In genomic region chr7:1422512-1423265, GRCh38 we compare ENCODE assay signal across 15 cellular contexts. TPM values are rescaled to one million over a fixed set of nuclear protein-coding genes. Genes with fewer than 3 reads are reported as not detected.
DNase-seq lines count a peak whose midpoint lies in the region; TF ChIP-seq lines count a peak whose summit lies in the region.
"Had no signal": no experiment of that assay in that cellular context is flagged by ENCODE, and none has a peak within 500 bp of the region (broad histone marks: within the 10 kb centered on the region; RNA-seq: fewer than 3 reads in every experiment).

No MANE protein-coding gene starts in this region.

- H3K4me1 ChIP-seq in neuronal stem cell (ENCODE audit: control insufficient read depth in 2 of 2, insufficient read depth in 1 of 2, low read depth in 1 of 2, low read length in 2 of 2) = no peaks in the 10 kb centered on the region

- H3K36me3 Mint-ChIP-seq in HFFc6 (ENCODE audit: low read depth) = no peaks in the 10 kb centered on the region
- H3K36me3 Mint-ChIP-seq: activated CD4-positive, alpha-beta memory T cell treated with anti-CD3 and anti-CD28 coated beads for 36 hours; CD8-positive, alpha-beta memory T cell had no signal

- H3K27ac Mint-ChIP-seq in HFFc6 = no peak overlapping the region
- H3K27ac Mint-ChIP-seq: activated CD4-positive, alpha-beta memory T cell treated with anti-CD3 and anti-CD28 coated beads for 36 hours had no signal

- peaks cover 0 to 25% (median 0%) of the 10 kb centered on the region in 3 experiments for H3K27me3 ChIP-seq in neuronal stem cell (ENCODE audit: control insufficient read depth in 3 of 3, insufficient read depth in 3 of 3, low read depth in 1 of 3, low read length in 3 of 3)

- no peak overlapping the region for H3K4me3 ChIP-seq in neuronal stem cell (ENCODE audit: low read length in 2 of 2)
- H3K4me3 ChIP-seq: suprapubic skin had no signal

- no peak for TF ChIP-seq CTCF in HFFc6 (IDR thresholded peaks at IDR 0.05)

- peaks cover 28% of the 10 kb centered on the region for H3K27me3 Mint-ChIP-seq in HFFc6 (ENCODE audit: insufficient read depth)

- no peak overlapping the region for H4K8ac ChIP-seq in neuronal stem cell (ENCODE audit: low read depth, low read length)

- H2BK5ac ChIP-seq in neuronal stem cell (ENCODE audit: low read length) = no peak overlapping the region

- H3K14ac ChIP-seq in neuronal stem cell (ENCODE audit: low read length) = no peak overlapping the region

- H3K4me1 Mint-ChIP-seq in HFFc6 (ENCODE audit: low read depth) = peaks cover under 1% of the 10 kb centered on the region; the same call in 1 of the 2 replicates

- H3K4me2 ChIP-seq in neuronal stem cell (ENCODE audit: insufficient read depth, low read length, poor library complexity, severe bottlenecking) = no peak overlapping the region

- H3K9ac ChIP-seq in neuronal stem cell (ENCODE audit: low read depth, low read length, poor library complexity) = no peak overlapping the region
- H3K9ac ChIP-seq: parathyroid adenoma had no signal

- H3K36me3 ChIP-seq in neuronal stem cell (replicated peaks in 1 of 2; ENCODE audit: control insufficient read depth in 2 of 2, insufficient read depth in 2 of 2, low read length in 2 of 2) = no peaks in the 10 kb centered on the region
- H3K36me3 ChIP-seq: brain microvascular endothelial cell, suprapubic skin had no signal

- H3K79me1 ChIP-seq in neuronal stem cell (ENCODE audit: low read depth, low read length) = no peaks in the 10 kb centered on the region

- WGBS in neuronal stem cell (ENCODE audit: extremely low coverage in 2 of 2, insufficient read length in 2 of 2, insufficient replicate concordance in 1 of 2), 2 donors = no CpG with 5 or more reads among the region's 24 CpGs

- no peaks in the 10 kb centered on the region for H3K9me3 Mint-ChIP-seq in HFFc6
- H3K9me3 Mint-ChIP-seq: activated CD4-positive, alpha-beta memory T cell treated with anti-CD3 and anti-CD28 coated beads for 36 hours; CD8-positive, alpha-beta memory T cell had no signal

- DNase-seq in Daoy (ENCODE audit: low read depth) (peak; percentile 48), NCI-H1436 treated with DMSO at 0.1 percent for 48 hours (lab: John Stamatoyannopoulos, UW) (peak; percentile 91), RPMI8226 (peak; percentile 76), neuronal stem cell (ENCODE audit: low spot score) (no peak), NAMALWA (ENCODE audit: low spot score) (no peak), HFFc6 (no peak)
- no peak for DNase-seq in activated CD4-positive, alpha-beta T cell treated with anti-CD3 and anti-CD28 coated beads for 1 hour
- DNase-seq: activated CD4-positive, alpha-beta memory T cell treated with anti-CD3 and anti-CD28 coated beads for 36 hours; activated gamma-delta T cell treated with Interleukin-2 at 50 U/mL for 16 hours; brain microvascular endothelial cell; islet precursor cell; T-helper 9 cell had no signal

- no peak overlapping the region for H3K18ac ChIP-seq in neuronal stem cell (ENCODE audit: low read length)

- H3K27ac ChIP-seq in neuronal stem cell (replicated peaks; ENCODE audit: low read length) = no peak overlapping the region
- H3K27ac ChIP-seq: brain microvascular endothelial cell, parathyroid adenoma, suprapubic skin had no signal

- H2BK120ac ChIP-seq in neuronal stem cell (ENCODE audit: low read depth, low read length) = no peak overlapping the region

- no peak overlapping the region for H2BK15ac ChIP-seq in neuronal stem cell (ENCODE audit: low read length)

- H2BK12ac ChIP-seq in neuronal stem cell (ENCODE audit: low read length) = no peak overlapping the region

- no peak overlapping the region for H3K23ac ChIP-seq in neuronal stem cell (ENCODE audit: low read depth, low read length, poor library complexity)

- H4K91ac ChIP-seq in neuronal stem cell (ENCODE audit: low read depth, low read length, poor library complexity) = no peak overlapping the region

- H2AFZ ChIP-seq in neuronal stem cell (ENCODE audit: low read length) = peak overlapping the region; percentile 24
- H2AFZ ChIP-seq: parathyroid adenoma had no signal

- H2AK5ac ChIP-seq in neuronal stem cell (ENCODE audit: low read depth, low read length) = no peak overlapping the region

- no peaks in the 10 kb centered on the region for H3K9me3 ChIP-seq in neuronal stem cell (replicated peaks in 1 of 2; ENCODE audit: control insufficient read depth in 2 of 2, insufficient read depth in 1 of 2, low read depth in 1 of 2, low read length in 2 of 2)
- H3K9me3 ChIP-seq: suprapubic skin had no signal

- H3K4ac ChIP-seq in neuronal stem cell (ENCODE audit: low read length) = no peak overlapping the region

- H3K4me3 Mint-ChIP-seq in HFFc6 = no peak overlapping the region
- H3K4me3 Mint-ChIP-seq: activated CD4-positive, alpha-beta memory T cell treated with anti-CD3 and anti-CD28 coated beads for 36 hours; CD8-positive, alpha-beta memory T cell had no signal

RNA-seq across cellular contexts. Expression of gene MICALL2, which starts 36.6 kb away (rescaled TPM):
- 15.1 and 19.0 TPM in 2 replicates for total RNA-seq in Daoy (2014; rRNA removed; shearing (Covaris generic))
- polyA plus RNA-seq in neuronal stem cell (2013, experiment 1 of 2) = 9.4 TPM
- 10.1 TPM for polyA plus RNA-seq in neuronal stem cell (2013, experiment 2 of 2)
- 10 to 100 TPM; 12.1 to 24.4 (median 21.0) TPM for total RNA-seq in HFFc6 (2021; fragmentation: NEBNext Ultra II Directional; extraction: Animal tissue kit (Norgen Biotek cat#: 25700))

Comparison
In these comparisons a context has a peak if more than half of its experiments do, and no peak if none do; other contexts are left out.
1. DNase-seq: peak in Daoy (single experiment), NCI-H1436 treated with DMSO at 0.1 percent for 48 hours (single experiment) and RPMI8226 (single experiment); none in neuronal stem cell (single experiment), NAMALWA (single experiment), activated CD4-positive, alpha-beta T cell treated with anti-CD3 and anti-CD28 coated beads for 1 hour (single experiment) and HFFc6 (single experiment).